Comparison of ENCODE assay signal across 8 cellular contexts in the genomic region with DNA sequence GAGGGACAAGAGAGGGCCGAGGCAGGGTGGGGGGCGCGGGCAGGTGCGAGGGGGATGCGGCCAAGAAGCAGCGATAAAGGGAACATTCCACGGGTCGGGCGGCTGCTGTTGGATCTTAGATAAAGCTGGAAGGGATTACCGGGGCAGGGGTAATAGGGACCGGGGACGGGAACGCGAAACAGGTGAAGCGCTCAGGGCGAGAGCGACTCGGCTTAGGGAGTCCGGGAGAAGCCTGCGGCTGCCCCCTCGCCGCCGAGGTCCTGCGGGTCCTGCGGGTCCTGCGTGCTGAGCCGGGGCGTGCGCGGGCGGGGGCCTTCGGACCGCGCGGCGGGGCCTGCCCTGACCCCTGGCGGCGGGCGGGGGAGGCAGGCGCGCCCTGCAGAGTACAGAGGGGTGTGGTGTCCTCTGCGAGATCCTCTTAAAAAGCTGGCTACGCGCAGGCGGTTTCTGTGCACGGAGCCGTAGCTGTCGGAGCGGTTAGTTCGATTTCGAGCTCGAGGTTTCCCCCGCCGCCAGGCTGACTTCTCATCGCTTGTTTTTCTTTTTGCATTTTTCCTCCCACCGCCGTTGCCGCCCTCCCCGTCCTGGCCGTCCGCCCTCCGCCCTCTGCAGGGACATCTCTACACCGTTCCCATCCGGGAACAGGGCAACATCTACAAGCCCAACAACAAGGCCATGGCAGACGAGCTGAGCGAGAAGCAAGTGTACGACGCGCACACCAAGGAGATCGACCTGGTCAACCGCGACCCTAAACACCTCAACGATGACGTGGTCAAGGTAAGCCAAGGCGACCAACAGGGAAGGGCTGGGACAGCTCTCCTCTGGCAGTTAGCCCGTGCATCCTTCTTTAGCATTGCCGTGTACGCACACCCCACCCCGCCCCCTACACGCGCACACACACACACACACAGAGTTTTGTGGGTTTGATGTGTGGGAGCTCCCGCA. TPM values are rescaled to one million over a fixed set of nuclear protein-coding genes. Genes with fewer than 3 reads are reported as not detected.
DNase-seq lines count a peak whose midpoint lies in the region; ATAC-seq, FAIRE-seq and TF ChIP-seq lines count a peak whose summit lies in the region.

No MANE protein-coding gene starts in this region.

- no peak for FAIRE-seq in D721Med (lab: Jason Lieb, UNC)

- H3K27ac ChIP-seq in SJSA1 (peak overlapping the region; percentile 81), uterus (peak overlapping the region; percentile 96)

- no peak overlapping the region for H3K27ac Mint-ChIP-seq in activated naive CD8-positive, alpha-beta T cell
- H3K27ac Mint-ChIP-seq in osteocyte (ENCODE audit: unreplicated experiment): peak overlapping the region; percentile 99

- H3K4me3 ChIP-seq in SJSA1 (peak overlapping the region; percentile 57), uterus (peak overlapping the region; percentile 62 to 73)

- no peaks in the 10 kb centered on the region for H3K9me3 Mint-ChIP-seq in activated naive CD8-positive, alpha-beta T cell (ENCODE audit: low read depth)
- no peaks in the 10 kb centered on the region for H3K9me3 Mint-ChIP-seq in osteocyte (ENCODE audit: unreplicated experiment)

- TF ChIP-seq CTCF in D721Med (IDR thresholded peaks at IDR 0.05; ENCODE audit: insufficient read depth, missing control alignments): peak; percentile 51
- TF ChIP-seq CTCF in osteocyte (IDR thresholded peaks at IDR 0.05): peak; percentile 96
- TF ChIP-seq CTCF in uterus (IDR thresholded peaks at IDR 0.05): peak; percentile 67 to 93 (median 86)

- TF ChIP-seq POLR2A in uterus (IDR thresholded peaks at IDR 0.05): peak; percentile 76

- peak overlapping the region; percentile 88 for H3K4me3 Mint-ChIP-seq in activated naive CD8-positive, alpha-beta T cell
- peak overlapping the region; percentile 89 for H3K4me3 Mint-ChIP-seq in osteocyte (ENCODE audit: unreplicated experiment)

- H3K36me3 Mint-ChIP-seq in activated naive CD8-positive, alpha-beta T cell: no peaks in the 10 kb centered on the region
- H3K36me3 Mint-ChIP-seq in osteocyte (ENCODE audit: unreplicated experiment): peaks cover 28% of the 10 kb centered on the region

- H3K4me1 ChIP-seq in SJSA1 (replicated peaks): peaks cover 69% of the 10 kb centered on the region
- H3K4me1 ChIP-seq in uterus: peaks cover 0 to 11% of the 10 kb centered on the region in 2 donors

- H3K27me3 ChIP-seq in SJSA1 (replicated peaks): no peaks in the 10 kb centered on the region
- no peaks in the 10 kb centered on the region for H3K27me3 ChIP-seq in uterus

- intact Hi-C loops in Right ventricle myocardium superior (cut with DNase I) (loop anchor here (5.0 kb wide), 3 partner anchors 51 to 254 kb away; no protein-coding TSS in a partner anchor), uterus (cut with DNase I; ENCODE audit: low total_unique reads) (loop anchor here (10.0 kb wide), 1 partner anchor 59 kb away; no protein-coding TSS in a partner anchor)

- DNase-seq in D721Med (ENCODE audit: insufficient read length, low spot score) (no peak), SJSA1 (ENCODE audit: low read depth in 1 of 2, low spot score in 2 of 2) (peak; percentile 85 to 87), Right ventricle myocardium superior (peak; percentile 88), osteocyte (ENCODE audit: extremely low spot score, unreplicated experiment) (peak; percentile 95), uterus (peak; percentile 79 to 83)

- peaks cover 23% of the 10 kb centered on the region for H3K4me1 Mint-ChIP-seq in activated naive CD8-positive, alpha-beta T cell (ENCODE audit: low read depth)
- H3K4me1 Mint-ChIP-seq in osteocyte (ENCODE audit: unreplicated experiment): peaks cover 82% of the 10 kb centered on the region

- ATAC-seq in GM19467 (IDR thresholded peaks at IDR 0.05; ENCODE audit: unreplicated experiment) (peak; percentile 96), HG03565 (IDR thresholded peaks at IDR 0.05; ENCODE audit: unreplicated experiment) (peak; percentile 87), Right ventricle myocardium superior (ENCODE audit: poor library complexity) (peak; percentile 86)

- H3K27me3 Mint-ChIP-seq in activated naive CD8-positive, alpha-beta T cell: peaks cover 42% of the 10 kb centered on the region
- H3K27me3 Mint-ChIP-seq in osteocyte (ENCODE audit: unreplicated experiment): no peaks in the 10 kb centered on the region

- H3K9me3 ChIP-seq in SJSA1 (replicated peaks) (no peaks in the 10 kb centered on the region), uterus (no peaks in the 10 kb centered on the region)

- H3K36me3 ChIP-seq in SJSA1 (peaks cover 43% of the 10 kb centered on the region), uterus (no peaks in the 10 kb centered on the region)

RNA-seq across cellular contexts. Expression of gene CAV1, which starts 1.3 kb away (rescaled TPM):
- total RNA-seq in SJSA1 (2014; rRNA removed; shearing (Covaris generic)): 118 and 154 TPM in 2 replicates
- total RNA-seq in Right ventricle myocardium superior: 300 TPM
- 492 and 502 TPM in 2 replicates for total RNA-seq in osteocyte
- total RNA-seq in uterus: 100 to 1,000 TPM; 183 to 351 (median 300) TPM

RNA-seq across cellular contexts. Expression of gene CAV2, which starts 26.6 kb away (rescaled TPM):
- 130 and 204 TPM in 2 replicates for total RNA-seq in SJSA1 (2014; rRNA removed; shearing (Covaris generic))
- total RNA-seq in Right ventricle myocardium superior (183 TPM), osteocyte (81.6 and 86.8 TPM in 2 replicates), uterus (100 to 1,000 TPM in 1 of 4 donors, 10 to 100 TPM in 3; 33.3 to 105 (median 86.0) TPM)
